8 cellular contexts compared by ENCODE assay signal in genomic region chr19:55253842-55254624, GRCh38. TPM values are rescaled to one million over a fixed set of nuclear protein-coding genes. Genes with fewer than 3 reads are reported as not detected.
DNase-seq lines count a peak whose midpoint lies in the region; ATAC-seq lines count a peak whose summit lies in the region.

No MANE protein-coding gene starts in this region.

- DNase-seq in DMS153 (lab: John Stamatoyannopoulos, UW) (peak; percentile 74), NCI-H146 treated with DMSO at 0.1 percent for 48 hours (lab: John Stamatoyannopoulos, UW; ENCODE audit: unreplicated experiment) (peak; percentile 90), germinal center (ENCODE audit: low spot score) (peak; percentile 84), head of caudate nucleus (no peak), hippocampal formation (lab: John Stamatoyannopoulos, UW) (no peak)
- DNase-seq in activated CD4-positive, alpha-beta memory T cell treated with anti-CD3 and anti-CD28 coated beads, Interleukin-2, amount 10 ng/mL, durations not matched to agents 7 days and 5 days = peak; percentile 72
- DNase-seq in stimulated activated effector memory CD8-positive, alpha-beta T cell treated with anti-CD3 and anti-CD28 coated beads, Interleukin-12 subunit alpha, Interleukin-12 subunit beta, amount 100 ng/mL, for 72 hours (ENCODE audit: low spot score in 2 of 2) = peak; percentile 31 to 80

- peak; percentile 35 for ATAC-seq in GM21381 (IDR thresholded peaks at IDR 0.05; ENCODE audit: unreplicated experiment)
- peak; percentile 33 for ATAC-seq in stimulated activated effector memory CD8-positive, alpha-beta T cell treated with anti-CD3 and anti-CD28 coated beads, Interleukin-12 subunit alpha, Interleukin-12 subunit beta, amount 100 ng/mL, for 72 hours

- CTCF ChIA-PET in activated CD4-positive, alpha-beta memory T cell treated with anti-CD3 and anti-CD28 coated beads, Interleukin-2, amount 10 ng/mL, durations not matched to agents 7 days and 5 days (lab: Charles Lee) = interaction anchor here (1.0 to 5.0 kb wide), 12 partner anchors 26 to 400 kb away, joined by 3 to 25 read pairs (median 4); partner anchors contain the start of genes HSPBP1, ISOC2, KMT5C and TMEM238

- H3K9me3 Mint-ChIP-seq in activated CD4-positive, alpha-beta memory T cell treated with anti-CD3 and anti-CD28 coated beads, Interleukin-2, amount 10 ng/mL, durations not matched to agents 7 days and 5 days = no peaks in the 10 kb centered on the region
- no peaks in the 10 kb centered on the region for H3K9me3 Mint-ChIP-seq in stimulated activated effector memory CD8-positive, alpha-beta T cell treated with anti-CD3 and anti-CD28 coated beads, Interleukin-12 subunit alpha, Interleukin-12 subunit beta, amount 100 ng/mL, for 72 hours

- H3K4me3 Mint-ChIP-seq in activated CD4-positive, alpha-beta memory T cell treated with anti-CD3 and anti-CD28 coated beads, Interleukin-2, amount 10 ng/mL, durations not matched to agents 7 days and 5 days = peak overlapping the region; percentile 100
- peak overlapping the region; percentile 99 for H3K4me3 Mint-ChIP-seq in stimulated activated effector memory CD8-positive, alpha-beta T cell treated with anti-CD3 and anti-CD28 coated beads, Interleukin-12 subunit alpha, Interleukin-12 subunit beta, amount 100 ng/mL, for 72 hours

- H3K36me3 Mint-ChIP-seq in activated CD4-positive, alpha-beta memory T cell treated with anti-CD3 and anti-CD28 coated beads, Interleukin-2, amount 10 ng/mL, durations not matched to agents 7 days and 5 days (ENCODE audit: low read depth) = peaks cover 66% of the 10 kb centered on the region
- H3K36me3 Mint-ChIP-seq in stimulated activated effector memory CD8-positive, alpha-beta T cell treated with anti-CD3 and anti-CD28 coated beads, Interleukin-12 subunit alpha, Interleukin-12 subunit beta, amount 100 ng/mL, for 72 hours = peaks cover 84% of the 10 kb centered on the region

- H3K4me1 Mint-ChIP-seq in activated CD4-positive, alpha-beta memory T cell treated with anti-CD3 and anti-CD28 coated beads, Interleukin-2, amount 10 ng/mL, durations not matched to agents 7 days and 5 days = peaks cover 58% of the 10 kb centered on the region
- H3K4me1 Mint-ChIP-seq in stimulated activated effector memory CD8-positive, alpha-beta T cell treated with anti-CD3 and anti-CD28 coated beads, Interleukin-12 subunit alpha, Interleukin-12 subunit beta, amount 100 ng/mL, for 72 hours = peaks cover 75% of the 10 kb centered on the region

- POLR2A ChIA-PET in activated CD4-positive, alpha-beta memory T cell treated with anti-CD3 and anti-CD28 coated beads, Interleukin-2, amount 10 ng/mL, durations not matched to agents 7 days and 5 days (lab: Charles Lee) = interaction anchor here (0.9 to 6.9 kb wide), 23 partner anchors 10 to 372 kb away, joined by 3 to 96 read pairs (median 4); partner anchors contain the start of genes BRSK1, FIZ1, HSPBP1 and ISOC2

- peak overlapping the region; percentile 100 for H3K27ac Mint-ChIP-seq in activated CD4-positive, alpha-beta memory T cell treated with anti-CD3 and anti-CD28 coated beads, Interleukin-2, amount 10 ng/mL, durations not matched to agents 7 days and 5 days
- H3K27ac Mint-ChIP-seq in stimulated activated effector memory CD8-positive, alpha-beta T cell treated with anti-CD3 and anti-CD28 coated beads, Interleukin-12 subunit alpha, Interleukin-12 subunit beta, amount 100 ng/mL, for 72 hours = peak overlapping the region; percentile 99

- intact Hi-C loops in head of caudate nucleus (cut with DNase I) = no loop called here

- H3K27me3 Mint-ChIP-seq in activated CD4-positive, alpha-beta memory T cell treated with anti-CD3 and anti-CD28 coated beads, Interleukin-2, amount 10 ng/mL, durations not matched to agents 7 days and 5 days = no peaks in the 10 kb centered on the region

RNA-seq across cellular contexts. Expression of gene PPP6R1, which starts 4.8 kb away (rescaled TPM):
- 100 to 1,000 TPM; 213 to 229 TPM for total RNA-seq in activated CD4-positive, alpha-beta memory T cell treated with anti-CD3 and anti-CD28 coated beads, Interleukin-2, amount 10 ng/mL, durations not matched to agents 7 days and 5 days

RNA-seq across cellular contexts. Expression of gene TMEM86B, which starts 25.5 kb away (rescaled TPM):
- 10 to 100 TPM; 10.3 to 12.4 TPM for total RNA-seq in activated CD4-positive, alpha-beta memory T cell treated with anti-CD3 and anti-CD28 coated beads, Interleukin-2, amount 10 ng/mL, durations not matched to agents 7 days and 5 days

RNA-seq across cellular contexts. Expression of gene HSPBP1, which starts 25.9 kb away (rescaled TPM):
- 10 to 100 TPM; 28.9 to 29.0 TPM for total RNA-seq in activated CD4-positive, alpha-beta memory T cell treated with anti-CD3 and anti-CD28 coated beads, Interleukin-2, amount 10 ng/mL, durations not matched to agents 7 days and 5 days

RNA-seq across cellular contexts. Expression of gene BRSK1, which starts 29.8 kb away (rescaled TPM):
- 1 to 10 TPM; 5.6 to 5.7 TPM for total RNA-seq in activated CD4-positive, alpha-beta memory T cell treated with anti-CD3 and anti-CD28 coated beads, Interleukin-2, amount 10 ng/mL, durations not matched to agents 7 days and 5 days

RNA-seq across cellular contexts. Expression of gene PTPRH, which starts 44.7 kb away (rescaled TPM):
- total RNA-seq in activated CD4-positive, alpha-beta memory T cell treated with anti-CD3 and anti-CD28 coated beads, Interleukin-2, amount 10 ng/mL, durations not matched to agents 7 days and 5 days = not detected

Comparison
In these comparisons a context has a peak if more than half of its experiments do, and no peak if none do; other contexts are left out.
1. DNase-seq: peak in DMS153 (single experiment), NCI-H146 treated with DMSO at 0.1 percent for 48 hours (single experiment), activated CD4-positive, alpha-beta memory T cell treated with anti-CD3 and anti-CD28 coated beads, Interleukin-2, amount 10 ng/mL, durations not matched to agents 7 days and 5 days (single experiment), germinal center (single experiment) and stimulated activated effector memory CD8-positive, alpha-beta T cell treated with anti-CD3 and anti-CD28 coated beads, Interleukin-12 subunit alpha, Interleukin-12 subunit beta, amount 100 ng/mL, for 72 hours (2 of 2); none in head of caudate nucleus (0 of 42) and hippocampal formation (0 of 2).